Comparison of ENCODE assay signal across 8 cellular contexts in genomic region chr19:16566161-16566560, GRCh38. TPM values are rescaled to one million over a fixed set of nuclear protein-coding genes. Genes with fewer than 3 reads are reported as not detected.
A peak's percentile ranks its signal among the peaks of the same experiment; 100 is the strongest.
DNase-seq lines count a peak whose midpoint lies in the region; ATAC-seq lines count a peak whose summit lies in the region.

No MANE protein-coding gene starts in this region.

- ATAC-seq in GM21526 (IDR thresholded peaks at IDR 0.05; ENCODE audit: low FRiP score, unreplicated experiment) (no peak), GM18868 (IDR thresholded peaks at IDR 0.05; ENCODE audit: unreplicated experiment) (no peak)

- DNase-seq in KG1 (lab: John Stamatoyannopoulos, UW) (peak; percentile 53), LoVo (ENCODE audit: low spot score) (no peak), G401 (ENCODE audit: low spot score) (no peak)
- peak; percentile 61 to 65 for DNase-seq in activated CD8-positive, alpha-beta memory T cell treated with anti-CD3 and anti-CD28 coated beads for 1 hour (ENCODE audit: extremely low read depth in 1 of 2, low read depth in 1 of 2)
- peak; percentile 67 for DNase-seq in effector CD8-positive, alpha-beta T cell (lab: John Stamatoyannopoulos, UW)
- DNase-seq in stimulated activated CD4-positive, alpha-beta T cell treated with anti-CD3 and anti-CD28 coated beads, Interleukin-4, amount 100 ng/mL, for 24 hours: peak; percentile 67

- in situ Hi-C loops in G401 (cut with HindIII; ENCODE audit: low sequenced_read_pairs): no loop called here

RNA-seq across cellular contexts. Expression of gene SLC35E1, which starts 6.1 kb away (rescaled TPM):
- total RNA-seq in G401 (2014; rRNA removed; shearing (Covaris generic)): 25.0 and 25.7 TPM in 2 replicates

RNA-seq across cellular contexts. Expression of gene CHERP, which starts 23.9 kb away (rescaled TPM):
- 3.3 and 4.6 TPM in 2 replicates for total RNA-seq in G401 (2014; rRNA removed; shearing (Covaris generic))

Comparison
In these comparisons a context has a peak if more than half of its experiments do, and no peak if none do; other contexts are left out.
1. DNase-seq: peak in KG1 (single experiment), activated CD8-positive, alpha-beta memory T cell treated with anti-CD3 and anti-CD28 coated beads for 1 hour (2 of 2), effector CD8-positive, alpha-beta T cell (single experiment) and stimulated activated CD4-positive, alpha-beta T cell treated with anti-CD3 and anti-CD28 coated beads, Interleukin-4, amount 100 ng/mL, for 24 hours (single experiment); none in LoVo (single experiment) and G401 (single experiment).